Comparison of ENCODE assay signal across 20 cellular contexts in genomic region chr10:11279286-11279685, GRCh38.
DNase-seq lines count a peak whose midpoint lies in the region; ATAC-seq and TF ChIP-seq lines count a peak whose summit lies in the region.
"Had no signal": no experiment of that assay in that cellular context is flagged by ENCODE, and none has a peak within 500 bp of the region (broad histone marks: within the 10 kb centered on the region; RNA-seq: fewer than 3 reads in every experiment).

No MANE protein-coding gene starts in this region.

- peaks cover 82% of the 10 kb centered on the region for H3K36me3 ChIP-seq in CD8-positive, alpha-beta memory T cell (ENCODE audit: insufficient read depth, low read length)
- peaks cover 0 to 7% of the 10 kb centered on the region in 2 donors for H3K36me3 ChIP-seq in vagina
- H3K36me3 ChIP-seq: adrenal gland had no signal

- no peaks in the 10 kb centered on the region for H3K4me1 ChIP-seq in CD8-positive, alpha-beta memory T cell (ENCODE audit: insufficient read depth, low read length)
- H3K4me1 ChIP-seq in vagina, result no peaks in the 10 kb centered on the region
- H3K4me1 ChIP-seq: adrenal gland, gastrocnemius medialis, testis had no signal

- no peak overlapping the region for H3K27ac ChIP-seq in CD8-positive, alpha-beta memory T cell (ENCODE audit: low read depth, low read length)
- H3K27ac ChIP-seq in vagina, result no peak overlapping the region
- H3K27ac ChIP-seq: adrenal gland, gastrocnemius medialis, hepatocyte, testis had no signal

- H3K9me3 Mint-ChIP-seq in activated CD8-positive, alpha-beta T cell treated with anti-CD3 and anti-CD28 coated beads for 36 hours, result no peaks in the 10 kb centered on the region
- H3K9me3 Mint-ChIP-seq in activated CD8-positive, alpha-beta T cell treated with anti-CD3 and anti-CD28 coated beads, Interleukin-2, amount 10 ng/mL, durations not matched to agents 7 days and 5 days (ENCODE audit: insufficient read depth), result no peaks in the 10 kb centered on the region
- H3K9me3 Mint-ChIP-seq in CD8-positive, alpha-beta memory T cell, result no peaks in the 10 kb centered on the region
- H3K9me3 Mint-ChIP-seq in memory B cell, result no peaks in the 10 kb centered on the region
- H3K9me3 Mint-ChIP-seq: activated T-helper 2 cell treated with anti-CD3 and anti-CD28 coated beads, Interferon-gamma antibody, Interleukin-2, Interleukin-4, amounts not matched to agents 10 μg/mL and 5 μg/mL and 100 μg/mL, durations not matched to agents 14 hours and 24 hours and 36 hours; IgD-negative memory B cell had no signal

- CTCF ChIA-PET in activated CD8-positive, alpha-beta T cell treated with anti-CD3 and anti-CD28 coated beads for 36 hours (lab: Charles Lee), result no interaction called here
- CTCF ChIA-PET in activated CD8-positive, alpha-beta T cell treated with anti-CD3 and anti-CD28 coated beads, Interleukin-2, amount 10 ng/mL, durations not matched to agents 7 days and 5 days (lab: Charles Lee), result no interaction called here
- CTCF ChIA-PET in CD8-positive, alpha-beta memory T cell (lab: Charles Lee), result no interaction called here

- no peaks in the 10 kb centered on the region for H3K9me3 ChIP-seq in CD8-positive, alpha-beta memory T cell (ENCODE audit: low read length)
- H3K9me3 ChIP-seq in vagina, result no peaks in the 10 kb centered on the region
- H3K9me3 ChIP-seq: adrenal gland, gastrocnemius medialis, testis had no signal

- peaks cover 64% of the 10 kb centered on the region for H3K36me3 Mint-ChIP-seq in activated CD8-positive, alpha-beta T cell treated with anti-CD3 and anti-CD28 coated beads for 36 hours (ENCODE audit: low read depth)
- peaks cover 50% of the 10 kb centered on the region for H3K36me3 Mint-ChIP-seq in activated CD8-positive, alpha-beta T cell treated with anti-CD3 and anti-CD28 coated beads, Interleukin-2, amount 10 ng/mL, durations not matched to agents 7 days and 5 days (ENCODE audit: low read depth)
- peaks cover 0 to 51% (median 33%) of the 10 kb centered on the region in 3 donors for H3K36me3 Mint-ChIP-seq in CD8-positive, alpha-beta memory T cell
- peaks cover 31% of the 10 kb centered on the region for H3K36me3 Mint-ChIP-seq in memory B cell

- no peak for TF ChIP-seq CTCF in activated CD8-positive, alpha-beta T cell treated with anti-CD3 and anti-CD28 coated beads for 36 hours (IDR thresholded peaks at IDR 0.05)
- TF ChIP-seq CTCF in vagina (IDR thresholded peaks at IDR 0.05), result no peak

- H3K4me1 Mint-ChIP-seq in activated CD8-positive, alpha-beta T cell treated with anti-CD3 and anti-CD28 coated beads for 36 hours (ENCODE audit: low read depth), result peaks cover 21% of the 10 kb centered on the region
- peaks cover 7% of the 10 kb centered on the region for H3K4me1 Mint-ChIP-seq in activated CD8-positive, alpha-beta T cell treated with anti-CD3 and anti-CD28 coated beads, Interleukin-2, amount 10 ng/mL, durations not matched to agents 7 days and 5 days (ENCODE audit: low read depth)
- peaks cover 22 to 39% (median 33%) of the 10 kb centered on the region in 3 donors for H3K4me1 Mint-ChIP-seq in CD8-positive, alpha-beta memory T cell
- peaks cover 10% of the 10 kb centered on the region for H3K4me1 Mint-ChIP-seq in memory B cell

- no peaks in the 10 kb centered on the region for H3K27me3 ChIP-seq in CD8-positive, alpha-beta memory T cell (ENCODE audit: insufficient read depth, low read length, poor library complexity, severe bottlenecking)
- no peaks in the 10 kb centered on the region for H3K27me3 ChIP-seq in vagina
- H3K27me3 ChIP-seq: adrenal gland, gastrocnemius medialis, hepatocyte, testis had no signal

- POLR2A ChIA-PET in activated CD8-positive, alpha-beta T cell treated with anti-CD3 and anti-CD28 coated beads for 36 hours (lab: Charles Lee), result interaction anchor here (0.6 to 1.2 kb wide), 2 partner anchors 30 to 43 kb away, joined by 3 read pairs; no protein-coding TSS in a partner anchor
- POLR2A ChIA-PET in activated CD8-positive, alpha-beta T cell treated with anti-CD3 and anti-CD28 coated beads, Interleukin-2, amount 10 ng/mL, durations not matched to agents 7 days and 5 days (lab: Charles Lee), result no interaction called here
- POLR2A ChIA-PET in CD8-positive, alpha-beta memory T cell (lab: Charles Lee), result no interaction called here

- peak overlapping the region; percentile 52 for H3K27ac Mint-ChIP-seq in activated CD8-positive, alpha-beta T cell treated with anti-CD3 and anti-CD28 coated beads for 36 hours
- no peak overlapping the region for H3K27ac Mint-ChIP-seq in activated CD8-positive, alpha-beta T cell treated with anti-CD3 and anti-CD28 coated beads, Interleukin-2, amount 10 ng/mL, durations not matched to agents 7 days and 5 days
- H3K27ac Mint-ChIP-seq in CD8-positive, alpha-beta memory T cell, result peak overlapping the region in 6 of 8 donors; percentile 1 to 81 (median 38)
- peak overlapping the region; percentile 28 for H3K27ac Mint-ChIP-seq in memory B cell
- H3K27ac Mint-ChIP-seq: activated T-helper 2 cell treated with anti-CD3 and anti-CD28 coated beads, Interferon-gamma antibody, Interleukin-2, Interleukin-4, amounts not matched to agents 10 μg/mL and 5 μg/mL and 100 μg/mL, durations not matched to agents 14 hours and 24 hours and 36 hours had no signal

- intact Hi-C loops in activated CD8-positive, alpha-beta T cell treated with anti-CD3 and anti-CD28 coated beads for 36 hours (cut with micrococcal nuclease), result no loop called here
- intact Hi-C loops in vagina (cut with DNase I), result no loop called here

- no peaks in the 10 kb centered on the region for H3K27me3 Mint-ChIP-seq in activated CD8-positive, alpha-beta T cell treated with anti-CD3 and anti-CD28 coated beads for 36 hours
- no peaks in the 10 kb centered on the region for H3K27me3 Mint-ChIP-seq in activated CD8-positive, alpha-beta T cell treated with anti-CD3 and anti-CD28 coated beads, Interleukin-2, amount 10 ng/mL, durations not matched to agents 7 days and 5 days (ENCODE audit: low read depth)
- peaks cover 0 to 9% of the 10 kb centered on the region in 2 donors for H3K27me3 Mint-ChIP-seq in CD8-positive, alpha-beta memory T cell
- H3K27me3 Mint-ChIP-seq in memory B cell, result no peaks in the 10 kb centered on the region
- H3K27me3 Mint-ChIP-seq: IgD-negative memory B cell had no signal

- ATAC-seq in activated CD8-positive, alpha-beta T cell treated with anti-CD3 and anti-CD28 coated beads for 36 hours, result no peak
- ATAC-seq in activated CD8-positive, alpha-beta T cell treated with anti-CD3 and anti-CD28 coated beads, Interleukin-2, amount 10 ng/mL, durations not matched to agents 7 days and 5 days, result no peak
- no peak for ATAC-seq in memory B cell (ENCODE audit: low read depth)
- ATAC-seq: gastrocnemius medialis; stimulated activated naive CD8-positive, alpha-beta T cell treated with anti-CD3 and anti-CD28 coated beads, Interleukin-15, Interleukin-2, amounts not matched to agents 100 U/mL and 50 U/mL, for 24 hours had no signal

- no peak for DNase-seq in activated CD8-positive, alpha-beta T cell treated with anti-CD3 and anti-CD28 coated beads for 36 hours
- DNase-seq in activated CD8-positive, alpha-beta T cell treated with anti-CD3 and anti-CD28 coated beads, Interleukin-2, amount 10 ng/mL, durations not matched to agents 7 days and 5 days, result no peak
- no peak for DNase-seq in CD8-positive, alpha-beta memory T cell
- DNase-seq in cerebellar cortex (ENCODE audit: low spot score) (peak; percentile 31), memory B cell (ENCODE audit: low spot score in 2 of 2) (no peak), NCI-H1436 (lab: John Stamatoyannopoulos, UW) (no peak), vagina (ENCODE audit: extremely low spot score in 2 of 2) (no peak), T-helper 2 cell (no peak)
- DNase-seq: activated CD4-positive, alpha-beta T cell treated with anti-CD3 and anti-CD28 coated beads for 48 hours; gastrocnemius medialis; NCI-H1694; SIG-M5; small intestine; stimulated activated naive CD8-positive, alpha-beta T cell treated with anti-CD3 and anti-CD28 coated beads, Interleukin-15, Interleukin-2, amounts not matched to agents 100 U/mL and 50 U/mL, for 24 hours; testis had no signal

- no peak overlapping the region for H3K4me3 Mint-ChIP-seq in activated CD8-positive, alpha-beta T cell treated with anti-CD3 and anti-CD28 coated beads for 36 hours
- no peak overlapping the region for H3K4me3 Mint-ChIP-seq in activated CD8-positive, alpha-beta T cell treated with anti-CD3 and anti-CD28 coated beads, Interleukin-2, amount 10 ng/mL, durations not matched to agents 7 days and 5 days
- H3K4me3 Mint-ChIP-seq in CD8-positive, alpha-beta memory T cell, result no peak overlapping the region
- H3K4me3 Mint-ChIP-seq in memory B cell, result no peak overlapping the region

- H3K4me3 ChIP-seq in CD8-positive, alpha-beta memory T cell (ENCODE audit: low read length), result no peak overlapping the region
- H3K4me3 ChIP-seq in vagina, result no peak overlapping the region
- H3K4me3 ChIP-seq: adrenal gland, gastrocnemius medialis, hepatocyte, lung, testis had no signal

- TF ChIP-seq POLR2A in vagina (IDR thresholded peaks at IDR 0.05), result no peak
